11 cellular contexts compared by ENCODE assay signal in the genomic region with DNA sequence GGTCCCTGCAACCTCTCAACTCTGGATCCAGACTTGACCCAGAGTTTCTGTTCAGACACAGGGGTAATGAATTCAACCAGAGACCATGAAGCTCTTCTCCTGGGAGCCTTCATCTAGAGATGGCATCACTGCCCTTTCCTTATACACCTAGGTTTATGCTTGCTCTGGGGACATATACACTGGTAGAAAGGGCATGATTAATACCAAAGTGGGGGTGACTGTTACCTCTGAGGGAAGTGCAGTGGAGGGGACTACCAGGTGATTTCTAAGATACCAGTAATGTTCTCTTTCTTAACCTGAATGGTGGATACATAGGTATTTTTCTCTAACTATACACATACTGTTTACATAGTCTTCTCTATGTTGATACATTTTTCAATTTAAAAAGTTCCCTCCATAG. TPM values are rescaled to one million over a fixed set of nuclear protein-coding genes. Genes with fewer than 3 reads are reported as not detected.
DNase-seq lines count a peak whose midpoint lies in the region; ATAC-seq, FAIRE-seq and TF ChIP-seq lines count a peak whose summit lies in the region.
"Had no signal": no experiment of that assay in that cellular context is flagged by ENCODE, and none has a peak within 500 bp of the region (broad histone marks: within the 10 kb centered on the region; RNA-seq: fewer than 3 reads in every experiment).

No MANE protein-coding gene starts in this region.

- POLR2A ChIA-PET in K562 (lab: Yijun Ruan, JAX), result interaction anchor here (0.8 to 1.6 kb wide), 3 partner anchors 9 to 38 kb away, joined by 3 to 4 read pairs (median 3); no protein-coding TSS in a partner anchor
- POLR2A ChIA-PET in naive thymus-derived CD4-positive, alpha-beta T cell (lab: Charles Lee), result interaction anchor here (0.6 to 0.8 kb wide), 2 partner anchors 43 to 186 kb away, joined by 3 to 5 read pairs; no protein-coding TSS in a partner anchor

- intact Hi-C loops in Right ventricle myocardium superior (cut with DNase I), result no loop called here
- intact Hi-C loops in K562 (cut with micrococcal nuclease), result loop anchor here (1.0 to 5.0 kb wide), 2 partner anchors 49 to 54 kb away; partner anchors contain the start of gene JAK1
- intact Hi-C loops in naive thymus-derived CD4-positive, alpha-beta T cell (cut with micrococcal nuclease), result loop anchor here in 1 of 2 donors (1.0 kb wide), 1 partner anchor 7 kb away; no protein-coding TSS in a partner anchor
- intact Hi-C loops in vagina (cut with DNase I), result no loop called here

- no peaks in the 10 kb centered on the region for H3K9me3 Mint-ChIP-seq in naive thymus-derived CD4-positive, alpha-beta T cell

- peak; percentile 29 for FAIRE-seq in K562 (lab: Jason Lieb, UNC)

- in situ Hi-C loops in K562 (cut with MboI), result no loop called here

- H3K36me3 ChIP-seq in right atrium auricular region (no peaks in the 10 kb centered on the region), K562 (ENCODE audit: control insufficient read depth, insufficient read depth, low read length) (no peaks in the 10 kb centered on the region), vagina (no peaks in the 10 kb centered on the region), WERI-Rb-1 (no peaks in the 10 kb centered on the region)
- H3K36me3 ChIP-seq in naive thymus-derived CD4-positive, alpha-beta T cell (ENCODE audit: control insufficient read depth in 2 of 3, insufficient read depth in 3 of 3, low read length in 3 of 3), result no peaks in the 10 kb centered on the region
- H3K36me3 ChIP-seq: spleen had no signal

- peak overlapping the region; percentile 57 to 67 for H3K27ac ChIP-seq in right atrium auricular region
- 0 out of 3 replicates have a peak overlapping the region, but pooled peaks have one; percentile 10 for H3K27ac ChIP-seq in K562 (ENCODE audit: extremely low read depth, low read depth, low read length)
- no peak overlapping the region for H3K27ac ChIP-seq in naive thymus-derived CD4-positive, alpha-beta T cell (ENCODE audit: low read depth, low read length)
- H3K27ac ChIP-seq in vagina, result peak overlapping the region; percentile 39
- H3K27ac ChIP-seq in WERI-Rb-1, result no peak overlapping the region

- TF ChIP-seq POLR2A in K562 (conservative IDR thresholded peaks at IDR 0.05) (no peak), vagina (IDR thresholded peaks at IDR 0.05) (no peak)

- no peak overlapping the region for H3K4me2 ChIP-seq in K562 (ENCODE audit: insufficient read depth, low read length)

- TF ChIP-seq CTCF in right atrium auricular region (IDR thresholded peaks at IDR 0.05) (no peak), K562 (IDR thresholded peaks at IDR 0.05 in 2 of 3, conservative IDR thresholded peaks at IDR 0.05 in 1 of 3; ENCODE audit: insufficient read depth in 2 of 3, low read depth in 1 of 3, low read length in 3 of 3) (no peak), vagina (IDR thresholded peaks at IDR 0.05) (no peak), WERI-Rb-1 (IDR thresholded peaks at IDR 0.05; ENCODE audit: low read depth, low read length) (no peak)

- no peak overlapping the region for H2AFZ ChIP-seq in K562 (ENCODE audit: low read depth, low read length)

- CTCF ChIA-PET in K562 (lab: Yijun Ruan, JAX; ENCODE audit: low intra/inter-chr PET ratio), result no interaction called here
- CTCF ChIA-PET in naive thymus-derived CD4-positive, alpha-beta T cell (lab: Charles Lee), result interaction anchor here (0.6 kb wide), 1 partner anchor 775 kb away, joined by 3 read pairs; no protein-coding TSS in a partner anchor

- H3K27me3 ChIP-seq in right atrium auricular region (no peaks in the 10 kb centered on the region), K562 (ENCODE audit: control insufficient read depth in 2 of 2, insufficient read depth in 2 of 2, low read length in 2 of 2) (no peaks in the 10 kb centered on the region), vagina (no peaks in the 10 kb centered on the region), WERI-Rb-1 (ENCODE audit: insufficient read depth, low read depth, severe bottlenecking) (no peaks in the 10 kb centered on the region)
- no peaks in the 10 kb centered on the region for H3K27me3 ChIP-seq in naive thymus-derived CD4-positive, alpha-beta T cell (ENCODE audit: control insufficient read depth in 2 of 2, insufficient read depth in 2 of 2, low read length in 2 of 2)
- H3K27me3 ChIP-seq: spleen had no signal

- H3K9me3 ChIP-seq in right atrium auricular region (no peaks in the 10 kb centered on the region), K562 (replicated peaks; ENCODE audit: control insufficient read depth, insufficient read depth, low read depth, low read length) (no peaks in the 10 kb centered on the region), vagina (no peaks in the 10 kb centered on the region), WERI-Rb-1 (ENCODE audit: severe bottlenecking) (no peaks in the 10 kb centered on the region)
- H3K9me3 ChIP-seq in naive thymus-derived CD4-positive, alpha-beta T cell (ENCODE audit: control insufficient read depth in 2 of 3, low read length in 3 of 3), result no peaks in the 10 kb centered on the region
- H3K9me3 ChIP-seq: spleen had no signal

- H3K79me2 ChIP-seq in K562 (ENCODE audit: control insufficient read depth, insufficient read depth, low read length), result peaks cover 52% of the 10 kb centered on the region

- H3K9me1 ChIP-seq in K562 (ENCODE audit: control insufficient read depth, insufficient read depth, low read length), result no peaks in the 10 kb centered on the region

- peak overlapping the region in 8 of 9 donors; percentile 1 to 83 (median 66) for H3K27ac Mint-ChIP-seq in naive thymus-derived CD4-positive, alpha-beta T cell

- BruUV-seq in K562 (replicated peaks; lab: Mats Ljungman, UMichigan), result no TSS peak

- H3K4me1 ChIP-seq in right atrium auricular region, result peaks cover 0 to 75% of the 10 kb centered on the region in 2 donors
- peaks cover 13 to 51% of the 10 kb centered on the region in 2 experiments; a peak in 4 of 5 replicates for H3K4me1 ChIP-seq in K562 (replicated peaks in 1 of 2; ENCODE audit: control insufficient read depth in 2 of 2, insufficient read depth in 2 of 2, low read length in 2 of 2)
- H3K4me1 ChIP-seq in naive thymus-derived CD4-positive, alpha-beta T cell (ENCODE audit: control insufficient read depth in 2 of 2, insufficient read depth in 2 of 2, low read length in 2 of 2), result peaks cover 53 to 65% of the 10 kb centered on the region in 2 donors
- H3K4me1 ChIP-seq in vagina, result peaks cover 67% of the 10 kb centered on the region

- H3K9ac ChIP-seq in K562 (ENCODE audit: insufficient read depth in 1 of 2, low read depth in 2 of 2, low read length in 2 of 2), result no peak overlapping the region

- H3K4me3 Mint-ChIP-seq in naive thymus-derived CD4-positive, alpha-beta T cell, result peak overlapping the region; percentile 9 to 77 (median 58)

- no peaks in the 10 kb centered on the region for H3K27me3 Mint-ChIP-seq in naive thymus-derived CD4-positive, alpha-beta T cell

- peaks cover 66 to 99% (median 93%) of the 10 kb centered on the region in 7 donors for H3K4me1 Mint-ChIP-seq in naive thymus-derived CD4-positive, alpha-beta T cell

- peaks cover 0 to 6% (median 4%) of the 10 kb centered on the region in 5 donors for H3K36me3 Mint-ChIP-seq in naive thymus-derived CD4-positive, alpha-beta T cell

- no peak for TF ChIP-seq RAD21 in K562 (CRISPR knock-in tag; conservative IDR thresholded peaks at IDR 0.05 in 1 of 2, IDR thresholded peaks at IDR 0.05 in 1 of 2)

- DNase-seq in right atrium auricular region (ENCODE audit: low spot score) (no peak), Right ventricle myocardium superior (no peak), K562 (ENCODE audit: extremely low read depth in 1 of 4, low spot score in 3 of 4) (no peak), vagina (ENCODE audit: extremely low spot score in 2 of 2) (no peak), NCI-H748 (lab: John Stamatoyannopoulos, UW; ENCODE audit: unreplicated experiment) (no peak), islet precursor cell (no peak), WERI-Rb-1 (no peak)
- DNase-seq in naive thymus-derived CD4-positive, alpha-beta T cell, result no peak
- DNase-seq: activated T-cell treated with anti-CD3 and anti-CD28 coated beads for 4 hours, H7, spleen had no signal

- H4K20me1 ChIP-seq in K562 (replicated peaks; ENCODE audit: control insufficient read depth, insufficient read depth, low read length), result 0 out of 2 replicates have a peak, but pooled peaks cover 6% of the 10 kb centered on the region

- H3K4me3 ChIP-seq in right atrium auricular region (no peak overlapping the region), K562 (no peak overlapping the region), vagina (no peak overlapping the region), WERI-Rb-1 (ENCODE audit: low read depth, low read length) (no peak overlapping the region)
- H3K4me3 ChIP-seq in naive thymus-derived CD4-positive, alpha-beta T cell (ENCODE audit: low read length), result no peak overlapping the region
- H3K4me3 ChIP-seq: spleen had no signal

- ATAC-seq in Right ventricle myocardium superior (ENCODE audit: poor library complexity) (no peak), K562 (no peak)
- no peak for ATAC-seq in naive thymus-derived CD4-positive, alpha-beta T cell

- TF ChIP-seq EP300 in K562 (IDR thresholded peaks at IDR 0.05; ENCODE audit: low read length), result no peak

RNA-seq across cellular contexts. Expression of gene JAK1, which starts 48.4 kb away (rescaled TPM):
- total RNA-seq in right atrium auricular region (100 to 1,000 TPM in 1 of 2 donors, 10 to 100 TPM in 1; 90.3 to 122 TPM), Right ventricle myocardium superior (94.1 TPM), K562 (2014; rRNA removed) (27.1 and 28.2 TPM in 2 replicates), K562 (2014; rRNA removed; fragmentation: Illumina TruSeq; extraction: Trizol) (42.5 and 46.8 TPM in 2 replicates), K562 (2015; rRNA removed; fragmentation: Illumina TruSeq; extraction: Trizol) (40.6 and 43.4 TPM in 2 replicates), K562 (2021) (43.0 TPM in 2 replicates), vagina (93.3 TPM)
- 82.2 and 105 TPM in 2 replicates for total RNA-seq in K562 (2011; cell fraction: chromatin; rRNA removed; ENCODE audit: low replicate concordance)
- 37.4 and 43.0 TPM in 2 replicates for total RNA-seq in K562 (2011; cell fraction: nucleolus; rRNA removed)
- total RNA-seq in K562 (2011; cell fraction: nucleoplasm; rRNA removed), result 62.0 and 66.7 TPM in 2 replicates
- polyA plus RNA-seq in K562 (2011; rRNA removed) (32.0 and 43.9 TPM in 2 replicates), K562 (2014; fragmentation: Illumina TruSeq; extraction: Trizol) (37.3 and 44.1 TPM in 2 replicates), K562 (2014; fragmentation: Nextera tagmentation; extraction: Ambion mirVana) (10 to 100 TPM in 1 of 2 experiments, 1 to 10 TPM in 1; 9.7 to 13.0 TPM), K562 (2014; rRNA removed) (23.0 and 28.3 TPM in 2 replicates)
- polyA plus RNA-seq in K562 (2011; cell fraction: cytosol; rRNA removed), result 21.9 and 26.6 TPM in 2 replicates
- polyA plus RNA-seq in K562 (2011; cell fraction: nucleus; rRNA removed), result 88.9 and 89.1 TPM in 2 replicates
- 29.9 and 45.8 TPM in 2 replicates for polyA plus RNA-seq in K562 (2012)
- polyA minus RNA-seq in K562 (2011; rRNA and poly(A)+ RNA removed), result 56.4 and 60.1 TPM in 2 replicates
- polyA minus RNA-seq in K562 (2011; cell fraction: cytosol; rRNA and poly(A)+ RNA removed), result 38.3 and 41.6 TPM in 2 replicates
- polyA minus RNA-seq in K562 (2011; cell fraction: nucleus; rRNA and poly(A)+ RNA removed), result 46.7 and 70.9 TPM in 2 replicates
- 100 to 1,000 TPM; 210 to 365 (median 265) TPM for total RNA-seq in naive thymus-derived CD4-positive, alpha-beta T cell
- polyA plus RNA-seq in naive thymus-derived CD4-positive, alpha-beta T cell, result 100 to 1,000 TPM; 197 to 288 TPM

Comparison
In these comparisons a context has a peak if more than half of its experiments do, and no peak if none do; other contexts are left out.
1. H3K27ac ChIP-seq: peak in right atrium auricular region (2 of 2), K562 (single experiment) and vagina (single experiment); none in naive thymus-derived CD4-positive, alpha-beta T cell (single experiment) and WERI-Rb-1 (single experiment).